10 cellular contexts compared by ENCODE assay signal in the genomic region with DNA sequence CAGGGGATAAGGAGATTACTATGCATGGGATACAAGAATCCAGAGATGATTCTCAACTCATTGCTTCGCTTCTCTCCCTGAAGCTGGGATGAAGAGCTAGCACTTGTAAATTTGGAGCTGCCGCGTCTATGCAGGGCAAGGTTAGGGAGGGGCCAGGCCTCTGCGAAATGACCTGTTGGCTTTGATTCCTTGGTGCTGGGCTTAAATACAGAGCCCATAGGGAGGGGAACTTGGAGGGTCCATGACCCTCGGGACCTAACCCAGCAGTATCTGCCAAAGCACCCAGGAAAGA. TPM values are rescaled to one million over a fixed set of nuclear protein-coding genes. Genes with fewer than 3 reads are reported as not detected.
DNase-seq lines count a peak whose midpoint lies in the region; ATAC-seq and TF ChIP-seq lines count a peak whose summit lies in the region.
"Had no signal": no experiment of that assay in that cellular context is flagged by ENCODE, and none has a peak within 500 bp of the region (broad histone marks: within the 10 kb centered on the region; RNA-seq: fewer than 3 reads in every experiment).

No MANE protein-coding gene starts in this region.

- H3K27ac Mint-ChIP-seq in activated naive CD4-positive, alpha-beta T cell treated with anti-CD3 and anti-CD28 coated beads for 36 hours = no peak overlapping the region

- no peaks in the 10 kb centered on the region for H3K79me2 ChIP-seq in SK-N-SH (ENCODE audit: insufficient read depth)

- peaks cover 67% of the 10 kb centered on the region for H3K27me3 ChIP-seq in SK-N-SH (ENCODE audit: insufficient read depth)

- CTCF ChIA-PET in SK-N-SH (lab: Yijun Ruan, JAX) = interaction anchor here (0.6 to 1.4 kb wide), 3 partner anchors 42 to 146 kb away, joined by 3 to 6 read pairs (median 3); no protein-coding TSS in a partner anchor
- CTCF ChIA-PET in activated naive CD4-positive, alpha-beta T cell treated with anti-CD3 and anti-CD28 coated beads for 36 hours (lab: Charles Lee) = interaction anchor here (0.5 kb wide), 1 partner anchor 287 kb away, joined by 5 read pairs; no protein-coding TSS in a partner anchor

- H3K4me2 ChIP-seq in SK-N-SH = peak overlapping the region; percentile 72

- peaks cover 5% of the 10 kb centered on the region for H3K4me1 Mint-ChIP-seq in activated naive CD4-positive, alpha-beta T cell treated with anti-CD3 and anti-CD28 coated beads for 36 hours (ENCODE audit: low read depth)

- POLR2A ChIA-PET in SK-N-SH (lab: Yijun Ruan, JAX) = no interaction called here

- intact Hi-C loops in activated naive CD4-positive, alpha-beta T cell treated with anti-CD3 and anti-CD28 coated beads for 36 hours (cut with micrococcal nuclease) = no loop called here

- H3K4me3 Mint-ChIP-seq in activated naive CD4-positive, alpha-beta T cell treated with anti-CD3 and anti-CD28 coated beads for 36 hours = no peak overlapping the region

- TF ChIP-seq RAD21 in SK-N-SH (IDR thresholded peaks at IDR 0.05; ENCODE audit: low read length) = no peak

- no peak for TF ChIP-seq EP300 in SK-N-SH (IDR thresholded peaks at IDR 0.05; ENCODE audit: borderline replicate concordance in 1 of 2, low read depth in 1 of 2, low read length in 1 of 2)

- peaks cover 4% of the 10 kb centered on the region for H3K9me3 ChIP-seq in ES-I3 (ENCODE audit: control insufficient read depth, insufficient read depth, low read length)
- H3K9me3 ChIP-seq in SK-N-SH = 0 out of 2 replicates have a peak, but pooled peaks cover 10% of the 10 kb centered on the region

- H3K36me3 ChIP-seq in ES-I3 (ENCODE audit: insufficient read depth, low read length) (no peaks in the 10 kb centered on the region), SK-N-SH (replicated peaks in 1 of 2; ENCODE audit: control insufficient read depth in 1 of 2, insufficient read depth in 2 of 2, low read length in 1 of 2) (no peaks in the 10 kb centered on the region)

- no peaks in the 10 kb centered on the region for H3K9me2 ChIP-seq in SK-N-SH

- H3F3A ChIP-seq in SK-N-SH (replicated peaks; ENCODE audit: insufficient read depth) = no peaks in the 10 kb centered on the region

- H3K4me3 ChIP-seq in SK-N-SH (ENCODE audit: low read depth in 2 of 2, low read length in 1 of 2) = peak overlapping the region; percentile 28 to 48; a peak in 3 of 4 replicates

- no peak overlapping the region for H3K27ac ChIP-seq in SK-N-SH (ENCODE audit: low read depth in 2 of 2, low read length in 1 of 2)

- 16% methylated on average over 5 of the region's 5 CpGs for WGBS in SK-N-SH (ENCODE audit: low lambda C conversion rate)

- DNase-seq in SK-N-SH = no peak
- peak; percentile 9 for DNase-seq in glomerular visceral epithelial cell (ENCODE audit: extremely low spot score)
- DNase-seq in retina = peak; percentile 77
- no peak for DNase-seq in NCI-H446 (lab: John Stamatoyannopoulos, UW)
- no peak for DNase-seq in activated naive CD4-positive, alpha-beta T cell treated with anti-CD3 and anti-CD28 coated beads for 36 hours
- DNase-seq: NCI-H187 had no signal

- no peak overlapping the region for H2AFZ ChIP-seq in SK-N-SH (ENCODE audit: low read depth)

- no peaks in the 10 kb centered on the region for H4K20me1 ChIP-seq in SK-N-SH (ENCODE audit: insufficient read depth)

- ATAC-seq in HG02884 (IDR thresholded peaks at IDR 0.05; ENCODE audit: unreplicated experiment) (no peak), HG03460 (IDR thresholded peaks at IDR 0.05; ENCODE audit: unreplicated experiment) (no peak)

- H3K36me3 Mint-ChIP-seq in activated naive CD4-positive, alpha-beta T cell treated with anti-CD3 and anti-CD28 coated beads for 36 hours (ENCODE audit: low read depth) = no peaks in the 10 kb centered on the region

- H3K9me3 Mint-ChIP-seq in activated naive CD4-positive, alpha-beta T cell treated with anti-CD3 and anti-CD28 coated beads for 36 hours = no peaks in the 10 kb centered on the region

- no peak for TF ChIP-seq CTCF in SK-N-SH (IDR thresholded peaks at IDR 0.05)

- H3K4me1 ChIP-seq in ES-I3 (ENCODE audit: insufficient read depth, low read length) (no peaks in the 10 kb centered on the region), SK-N-SH (ENCODE audit: control insufficient read depth in 1 of 2, insufficient read depth in 2 of 2, low read depth in 1 of 2, low read length in 1 of 2) (no peaks in the 10 kb centered on the region; a peak in 1 of 4 replicates)

- H3K9ac ChIP-seq in ES-I3 (ENCODE audit: low read depth, low read length) = peak overlapping the region; percentile 45; the same call in 1 of the 2 replicates
- H3K9ac ChIP-seq in SK-N-SH = no peak overlapping the region

- peaks cover 49% of the 10 kb centered on the region for H3K27me3 Mint-ChIP-seq in activated naive CD4-positive, alpha-beta T cell treated with anti-CD3 and anti-CD28 coated beads for 36 hours (ENCODE audit: low read depth)

TF ChIP-seq in SK-N-SH, 30 proteins besides CTCF, POLR2A, EP300 and RAD21:
- TF ChIP-seq, protein P1, sequence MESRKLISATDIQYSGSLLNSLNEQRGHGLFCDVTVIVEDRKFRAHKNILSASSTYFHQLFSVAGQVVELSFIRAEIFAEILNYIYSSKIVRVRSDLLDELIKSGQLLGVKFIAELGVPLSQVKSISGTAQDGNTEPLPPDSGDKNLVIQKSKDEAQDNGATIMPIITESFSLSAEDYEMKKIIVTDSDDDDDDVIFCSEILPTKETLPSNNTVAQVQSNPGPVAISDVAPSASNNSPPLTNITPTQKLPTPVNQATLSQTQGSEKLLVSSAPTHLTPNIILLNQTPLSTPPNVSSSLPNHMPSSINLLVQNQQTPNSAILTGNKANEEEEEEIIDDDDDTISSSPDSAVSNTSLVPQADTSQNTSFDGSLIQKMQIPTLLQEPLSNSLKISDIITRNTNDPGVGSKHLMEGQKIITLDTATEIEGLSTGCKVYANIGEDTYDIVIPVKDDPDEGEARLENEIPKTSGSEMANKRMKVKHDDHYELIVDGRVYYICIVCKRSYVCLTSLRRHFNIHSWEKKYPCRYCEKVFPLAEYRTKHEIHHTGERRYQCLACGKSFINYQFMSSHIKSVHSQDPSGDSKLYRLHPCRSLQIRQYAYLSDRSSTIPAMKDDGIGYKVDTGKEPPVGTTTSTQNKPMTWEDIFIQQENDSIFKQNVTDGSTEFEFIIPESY (IDR thresholded peaks at IDR 0.05; ENCODE audit: borderline replicate concordance, low read depth) = no peak
- TF ChIP-seq GABPA (IDR thresholded peaks at IDR 0.05; ENCODE audit: low read depth) (no peak), RCOR1 (IDR thresholded peaks at IDR 0.05; ENCODE audit: low read length) (no peak), CHD2 (IDR thresholded peaks at IDR 0.05; ENCODE audit: low read length, partially characterized antibody) (no peak), FOXM1 (IDR thresholded peaks at IDR 0.05; ENCODE audit: low read depth) (no peak), SIN3A (IDR thresholded peaks at IDR 0.05; ENCODE audit: borderline replicate concordance, low read depth, low read length) (no peak), FOXJ3 (CRISPR knock-in tag; IDR thresholded peaks at IDR 0.05) (no peak), RFX5 (IDR thresholded peaks at IDR 0.05; ENCODE audit: low read length) (no peak), FOSL2 (IDR thresholded peaks at IDR 0.05; ENCODE audit: borderline replicate concordance, low read depth) (no peak), NRF1 (IDR thresholded peaks at IDR 0.05; ENCODE audit: low read depth, low read length) (no peak), TEAD4 (IDR thresholded peaks at IDR 0.05; ENCODE audit: borderline replicate concordance, insufficient read depth) (no peak), GATA2 (CRISPR knock-in tag; IDR thresholded peaks at IDR 0.05) (no peak), JUND (IDR thresholded peaks at IDR 0.05) (no peak), ELF1 (IDR thresholded peaks at IDR 0.05) (no peak), RXRA (IDR thresholded peaks at IDR 0.05; ENCODE audit: borderline replicate concordance, low read depth) (no peak), MXI1 (IDR thresholded peaks at IDR 0.05; ENCODE audit: low read depth, low read length) (no peak)
- TF ChIP-seq, protein P2, sequence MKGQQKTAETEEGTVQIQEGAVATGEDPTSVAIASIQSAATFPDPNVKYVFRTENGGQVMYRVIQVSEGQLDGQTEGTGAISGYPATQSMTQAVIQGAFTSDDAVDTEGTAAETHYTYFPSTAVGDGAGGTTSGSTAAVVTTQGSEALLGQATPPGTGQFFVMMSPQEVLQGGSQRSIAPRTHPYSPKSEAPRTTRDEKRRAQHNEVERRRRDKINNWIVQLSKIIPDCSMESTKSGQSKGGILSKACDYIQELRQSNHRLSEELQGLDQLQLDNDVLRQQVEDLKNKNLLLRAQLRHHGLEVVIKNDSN (IDR thresholded peaks at IDR 0.05; ENCODE audit: borderline replicate concordance, low read depth) = no peak

RNA-seq across cellular contexts. Expression of a gene that starts 0.7 kb away (rescaled TPM):
- polyA plus RNA-seq in SK-N-SH (2012; rRNA removed) = 0.05 TPM in 1 of 2 replicates, not detected in the other
- 0.01 and 0.03 TPM in 2 replicates for polyA plus RNA-seq in SK-N-SH (2012; cell fraction: cytosol; rRNA removed)
- polyA plus RNA-seq in SK-N-SH (2012; cell fraction: nucleus; rRNA removed) = not detected in 2 replicates
- not detected for total RNA-seq in activated naive CD4-positive, alpha-beta T cell treated with anti-CD3 and anti-CD28 coated beads for 36 hours
- total RNA-seq: dermis blood vessel endothelial cell had no signal

Comparison
In these comparisons a context has a peak if more than half of its experiments do, and no peak if none do; other contexts are left out.
1. DNase-seq: peak in glomerular visceral epithelial cell (single experiment) and retina (single experiment); none in SK-N-SH (single experiment), NCI-H446 (0 of 2) and activated naive CD4-positive, alpha-beta T cell treated with anti-CD3 and anti-CD28 coated beads for 36 hours (single experiment).